Comparison of ENCODE assay signal across 13 cellular contexts in the genomic region with DNA sequence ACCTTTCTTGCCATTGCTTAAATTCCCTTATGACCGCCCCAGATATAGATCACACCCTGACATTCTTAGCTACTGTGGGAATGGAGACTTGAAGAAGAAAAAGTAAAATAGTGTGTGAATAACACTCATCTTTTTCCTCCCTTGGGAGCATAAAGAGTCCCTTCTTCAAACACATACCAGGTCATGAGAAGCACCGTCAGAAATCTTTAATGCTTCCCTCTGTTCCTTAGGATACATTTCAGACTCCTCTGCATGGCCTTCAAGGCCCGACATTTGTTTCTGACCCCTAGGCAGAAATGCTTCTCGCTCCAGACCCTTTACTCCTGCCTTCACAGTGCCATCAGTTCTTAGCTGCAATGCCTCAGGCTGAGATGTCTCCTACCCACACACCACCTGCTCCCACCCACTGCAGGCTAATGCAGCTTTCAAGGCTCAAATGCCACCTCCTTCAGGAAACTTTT. TPM values are rescaled to one million over a fixed set of nuclear protein-coding genes. Genes with fewer than 3 reads are reported as not detected.
DNase-seq lines count a peak whose midpoint lies in the region; ATAC-seq and TF ChIP-seq lines count a peak whose summit lies in the region.
"Had no signal": no experiment of that assay in that cellular context is flagged by ENCODE, and none has a peak within 500 bp of the region (broad histone marks: within the 10 kb centered on the region; RNA-seq: fewer than 3 reads in every experiment).

No MANE protein-coding gene starts in this region.

- TF ChIP-seq CTCF in breast epithelium (IDR thresholded peaks at IDR 0.05) (no peak), ovary (IDR thresholded peaks at IDR 0.05) (no peak)

- DNase-seq in breast epithelium (ENCODE audit: low spot score in 2 of 2), result no peak
- DNase-seq in ovary, result no peak
- no peak for DNase-seq in dedifferentiated amniotic fluid mesenchymal stem cell (ENCODE audit: extremely low spot score)
- DNase-seq: activated B cell treated with CpG ODN at 0.5 μM for 24 hours, esophagus squamous epithelium, GOT3, NCI-H226, thyroid gland had no signal

- H3K4me1 ChIP-seq in breast epithelium (no peaks in the 10 kb centered on the region), mesodermal cell (ENCODE audit: control insufficient read depth, insufficient read depth, low read length, poor library complexity, severe bottlenecking) (peaks cover 24% of the 10 kb centered on the region), ovary (ENCODE audit: insufficient read depth) (no peaks in the 10 kb centered on the region)

- peak; percentile 31 for ATAC-seq in GM19463 (IDR thresholded peaks at IDR 0.05; ENCODE audit: unreplicated experiment)
- no peak for ATAC-seq in HG03135 (IDR thresholded peaks at IDR 0.05; ENCODE audit: unreplicated experiment)

- no peak for TF ChIP-seq EP300 in ovary (IDR thresholded peaks at IDR 0.05)

- WGBS in mesodermal cell (ENCODE audit: insufficient coverage in 2 of 2), 2 experiments, result 80 to 87% methylated on average over 3 of the region's 4 CpGs
- WGBS in ovary, 3 donors, result 83 to 90% (median 87%) methylated on average over 4 of the region's 4 CpGs

- H3K9me3 ChIP-seq in breast epithelium, result no peaks in the 10 kb centered on the region
- peaks cover 4% of the 10 kb centered on the region for H3K9me3 ChIP-seq in mesodermal cell (ENCODE audit: control insufficient read depth, low read length)
- H3K9me3 ChIP-seq in ovary, result no peaks in the 10 kb centered on the region
- H3K9me3 ChIP-seq: esophagus squamous epithelium, thyroid gland had no signal

- no peaks in the 10 kb centered on the region for H3K36me3 ChIP-seq in breast epithelium
- peaks cover 11% of the 10 kb centered on the region for H3K36me3 ChIP-seq in mesodermal cell (ENCODE audit: control insufficient read depth, insufficient read depth, low read length)
- no peaks in the 10 kb centered on the region for H3K36me3 ChIP-seq in ovary
- H3K36me3 ChIP-seq: esophagus squamous epithelium, thyroid gland had no signal

- TF ChIP-seq POLR2A in breast epithelium (IDR thresholded peaks at IDR 0.05), result no peak
- TF ChIP-seq POLR2A in ovary (IDR thresholded peaks at IDR 0.05), result no peak

- H3K4me3 ChIP-seq in breast epithelium, result no peak overlapping the region
- no peak overlapping the region for H3K4me3 ChIP-seq in mesodermal cell (ENCODE audit: extremely low read depth, insufficient read depth, low read length, poor library complexity, severe bottlenecking)
- H3K4me3 ChIP-seq in ovary, result no peak overlapping the region
- H3K4me3 ChIP-seq: esophagus squamous epithelium, thyroid gland had no signal

- intact Hi-C loops in breast epithelium (cut with DNase I; ENCODE audit: low total_unique reads) (no loop called here), ovary (cut with DNase I) (no loop called here)

- peak overlapping the region; percentile 16 to 61 for H3K27ac ChIP-seq in breast epithelium
- peak overlapping the region; percentile 31 for H3K27ac ChIP-seq in mesodermal cell (ENCODE audit: low read depth, low read length, severe bottlenecking)
- H3K27ac ChIP-seq in temporal lobe (ENCODE audit: low read depth, low read length), result peak overlapping the region; percentile 87
- no peak overlapping the region for H3K27ac ChIP-seq in ovary
- H3K27ac ChIP-seq: thyroid gland had no signal

- H3K27me3 ChIP-seq in breast epithelium (no peaks in the 10 kb centered on the region), ovary (no peaks in the 10 kb centered on the region)
- H3K27me3 ChIP-seq: esophagus squamous epithelium, thyroid gland had no signal

RNA-seq across cellular contexts. Expression of gene SCHIP1, which starts 5.2 kb away (rescaled TPM):
- 10 to 100 TPM in 1 of 3 donors, 1 to 10 TPM in 2; 1.6 to 14.2 (median 8.8) TPM for total RNA-seq in breast epithelium
- polyA plus RNA-seq in mesodermal cell (2013, experiment 1 of 2), result 20.6 TPM
- polyA plus RNA-seq in mesodermal cell (2013, experiment 2 of 2), result 14.4 TPM
- total RNA-seq in temporal lobe, result 34.7 TPM
- total RNA-seq in ovary, result 1 to 10 TPM in 4 of 7 donors, under 1 TPM in 3; 0.28 to 6.5 (median 1.1) TPM
- polyA plus RNA-seq in ovary, result 1 to 10 TPM; 1.1 to 3.0 TPM
- polyA plus RNA-seq: CD14-positive monocyte had no signal

Comparison
In these comparisons a context has a peak if more than half of its experiments do, and no peak if none do; other contexts are left out.
1. H3K27ac ChIP-seq: peak in breast epithelium (2 of 2), mesodermal cell (single experiment) and temporal lobe (single experiment); none in ovary (0 of 2).